In genomic region chr9:124216474-124217176, GRCh38 we compare ENCODE assay signal across 8 cellular contexts. TPM values are rescaled to one million over a fixed set of nuclear protein-coding genes. Genes with fewer than 3 reads are reported as not detected.
A peak's percentile ranks its signal among the peaks of the same experiment; 100 is the strongest.
DNase-seq lines count a peak whose midpoint lies in the region; ATAC-seq and TF ChIP-seq lines count a peak whose summit lies in the region.

No MANE protein-coding gene starts in this region.

- H3K23ac ChIP-seq in neuronal stem cell (ENCODE audit: low read depth, low read length, poor library complexity): no peak overlapping the region

- DNase-seq in activated naive CD4-positive, alpha-beta T cell treated with anti-CD3 and anti-CD28 coated beads, Interleukin-2, amount 50 U/mL, for 16 hours: peak; percentile 19
- no peak for DNase-seq in neuronal stem cell (ENCODE audit: low spot score)
- DNase-seq in GM23338 (ENCODE audit: low spot score): no peak

- ATAC-seq in GM19467 (IDR thresholded peaks at IDR 0.05; ENCODE audit: unreplicated experiment) (peak; percentile 33), GM19324 (IDR thresholded peaks at IDR 0.05; ENCODE audit: low FRiP score, unreplicated experiment) (no peak), GM21825 (IDR thresholded peaks at IDR 0.05; ENCODE audit: unreplicated experiment) (no peak), GM18870 (IDR thresholded peaks at IDR 0.05; ENCODE audit: unreplicated experiment) (no peak), GM23338 (no peak)

- no peaks in the 10 kb centered on the region for H3K36me3 Mint-ChIP-seq in GM23338 (ENCODE audit: low read depth)

- no peaks in the 10 kb centered on the region for H3K79me1 ChIP-seq in neuronal stem cell (ENCODE audit: low read depth, low read length)

- H2BK120ac ChIP-seq in neuronal stem cell (ENCODE audit: low read depth, low read length): no peak overlapping the region

- H4K8ac ChIP-seq in neuronal stem cell (ENCODE audit: low read depth, low read length): no peak overlapping the region

- H3K4ac ChIP-seq in neuronal stem cell (ENCODE audit: low read length): no peak overlapping the region

- no peak overlapping the region for H3K14ac ChIP-seq in neuronal stem cell (ENCODE audit: low read length)

- H3K27ac Mint-ChIP-seq in GM23338: no peak overlapping the region

- H3K4me1 ChIP-seq in OCI-LY1 (ENCODE audit: insufficient read depth, low read length, severe bottlenecking): peaks cover 23% of the 10 kb centered on the region
- H3K4me1 ChIP-seq in neuronal stem cell (ENCODE audit: control insufficient read depth in 2 of 2, insufficient read depth in 1 of 2, low read depth in 1 of 2, low read length in 2 of 2): peaks cover 0 to 10% of the 10 kb centered on the region in 2 donors
- H3K4me1 ChIP-seq in GM23338 (ENCODE audit: insufficient read depth): no peaks in the 10 kb centered on the region

- H3K4me2 ChIP-seq in OCI-LY1 (ENCODE audit: low read length) (no peak overlapping the region), neuronal stem cell (ENCODE audit: insufficient read depth, low read length, poor library complexity, severe bottlenecking) (no peak overlapping the region), GM23338 (no peak overlapping the region)

- peaks cover 7% of the 10 kb centered on the region for H3K27me3 Mint-ChIP-seq in GM23338 (ENCODE audit: insufficient read depth, low read depth, poor library complexity)

- no peaks in the 10 kb centered on the region for H3K9me2 ChIP-seq in OCI-LY1 (ENCODE audit: low read depth, low read length)
- H3K9me2 ChIP-seq in GM23338 (ENCODE audit: insufficient read depth): no peaks in the 10 kb centered on the region

- H3K79me2 ChIP-seq in OCI-LY1 (ENCODE audit: insufficient read depth, low read length): no peaks in the 10 kb centered on the region
- H3K79me2 ChIP-seq in GM23338 (replicated peaks; ENCODE audit: insufficient read depth): no peaks in the 10 kb centered on the region

- H2AFZ ChIP-seq in OCI-LY1 (ENCODE audit: low read length) (no peak overlapping the region), neuronal stem cell (ENCODE audit: low read length) (no peak overlapping the region), GM23338 (no peak overlapping the region)

- H2BK15ac ChIP-seq in neuronal stem cell (ENCODE audit: low read length): peak overlapping the region; percentile 31

- H3K36me3 ChIP-seq in OCI-LY1 (ENCODE audit: insufficient read depth, low read length) (no peaks in the 10 kb centered on the region), neuronal stem cell (replicated peaks in 1 of 2; ENCODE audit: control insufficient read depth in 2 of 2, insufficient read depth in 2 of 2, low read length in 2 of 2) (no peaks in the 10 kb centered on the region), GM23338 (ENCODE audit: insufficient read depth) (no peaks in the 10 kb centered on the region)

- peak overlapping the region; percentile 7 for H3K18ac ChIP-seq in neuronal stem cell (ENCODE audit: low read length)

- H4K91ac ChIP-seq in neuronal stem cell (ENCODE audit: low read depth, low read length, poor library complexity): peak overlapping the region; percentile 1

- H2BK12ac ChIP-seq in neuronal stem cell (ENCODE audit: low read length): no peak overlapping the region

- no peak overlapping the region for H3K9ac ChIP-seq in OCI-LY1 (ENCODE audit: low read length)
- H3K9ac ChIP-seq in neuronal stem cell (ENCODE audit: low read depth, low read length, poor library complexity): no peak overlapping the region

- H4K20me1 ChIP-seq in OCI-LY1 (ENCODE audit: insufficient read depth, low read length) (no peaks in the 10 kb centered on the region), GM23338 (replicated peaks; ENCODE audit: insufficient read depth) (no peaks in the 10 kb centered on the region)

- H3F3A ChIP-seq in OCI-LY1 (ENCODE audit: insufficient read depth, low read length) (no peaks in the 10 kb centered on the region), GM23338 (replicated peaks; ENCODE audit: low read depth) (no peaks in the 10 kb centered on the region)

- H3K27me3 ChIP-seq in OCI-LY1 (ENCODE audit: insufficient read depth, low read length): no peaks in the 10 kb centered on the region; the same call in 1 of the 2 replicates
- peaks cover 0 to 9% (median 0%) of the 10 kb centered on the region in 3 experiments for H3K27me3 ChIP-seq in neuronal stem cell (ENCODE audit: control insufficient read depth in 3 of 3, insufficient read depth in 3 of 3, low read depth in 1 of 3, low read length in 3 of 3)
- no peaks in the 10 kb centered on the region for H3K27me3 ChIP-seq in GM23338 (ENCODE audit: insufficient read depth)

- H2AK5ac ChIP-seq in neuronal stem cell (ENCODE audit: low read depth, low read length): no peak overlapping the region

- WGBS in neuronal stem cell (ENCODE audit: extremely low coverage in 2 of 2, insufficient read length in 2 of 2, insufficient replicate concordance in 1 of 2), 2 donors: no CpG with 5 or more reads among the region's 9 CpGs

- H3K27ac ChIP-seq in OCI-LY1 (ENCODE audit: low read depth, low read length, poor library complexity, severe bottlenecking) (peak overlapping the region; percentile 23), neuronal stem cell (replicated peaks; ENCODE audit: low read length) (no peak overlapping the region), GM23338 (ENCODE audit: low read depth) (no peak overlapping the region)

- no peak overlapping the region for H3K4me3 Mint-ChIP-seq in GM23338

- no peaks in the 10 kb centered on the region for H3K9me3 ChIP-seq in OCI-LY1 (ENCODE audit: low read length)
- H3K9me3 ChIP-seq in neuronal stem cell (replicated peaks in 1 of 2; ENCODE audit: control insufficient read depth in 2 of 2, insufficient read depth in 1 of 2, low read depth in 1 of 2, low read length in 2 of 2): peaks cover 0 to 2% of the 10 kb centered on the region in 2 donors

- peaks cover 4% of the 10 kb centered on the region; the same call in 1 of the 3 replicates for H3K4me1 Mint-ChIP-seq in GM23338

- TF ChIP-seq CTCF in OCI-LY1 (IDR thresholded peaks at IDR 0.05; ENCODE audit: low read length) (no peak), GM23338 (conservative IDR thresholded peaks at IDR 0.05; ENCODE audit: low read depth in 2 of 2) (no peak)

- H3K9me3 Mint-ChIP-seq in GM23338: no peaks in the 10 kb centered on the region

- H3K4me3 ChIP-seq in OCI-LY1 (ENCODE audit: low read depth, low read length, poor library complexity, severe bottlenecking) (no peak overlapping the region), neuronal stem cell (ENCODE audit: low read length in 2 of 2) (no peak overlapping the region), GM23338 (no peak overlapping the region)

- no peak overlapping the region for H2BK5ac ChIP-seq in neuronal stem cell (ENCODE audit: low read length)

TF ChIP-seq in GM23338, 12 proteins besides CTCF, POLR2A, EP300 and RAD21:
- no peak for TF ChIP-seq STAT1 (IDR thresholded peaks at IDR 0.05; ENCODE audit: unreplicated experiment)
- no peak for TF ChIP-seq ETS1 (IDR thresholded peaks at IDR 0.05)

RNA-seq across cellular contexts. Expression of gene NEK6, which starts 41.1 kb away (rescaled TPM):
- 43.4 TPM for polyA plus RNA-seq in neuronal stem cell (2013, experiment 1 of 2)
- polyA plus RNA-seq in neuronal stem cell (2013, experiment 2 of 2): 43.4 TPM
- 10.4 and 11.2 TPM in 2 replicates for total RNA-seq in GM23338 (2014; rRNA removed; shearing (Covaris generic))
- polyA plus RNA-seq in GM23338 (2016; fragmentation: Nextera tagmentation; extraction: Ambion mirVana): 6.5 and 8.1 TPM in 2 replicates
